8 cellular contexts compared by ENCODE assay signal in genomic region chr3:9731206-9732079, GRCh38. TPM values are rescaled to one million over a fixed set of nuclear protein-coding genes. Genes with fewer than 3 reads are reported as not detected.
DNase-seq lines count a peak whose midpoint lies in the region; ATAC-seq, FAIRE-seq and TF ChIP-seq lines count a peak whose summit lies in the region.

Gene BRPF1, plus strand, starts transcription at chr3:9731735. Its CDS starts 2,406 bp downstream, at chr3:9734141.

- H3K4me1 ChIP-seq in OCI-LY7 (ENCODE audit: insufficient read depth, low read length, poor library complexity, severe bottlenecking): peaks cover 28% of the 10 kb centered on the region
- peaks cover 55% of the 10 kb centered on the region for H3K4me1 ChIP-seq in mononuclear cell (ENCODE audit: insufficient read depth, low read length)

- TF ChIP-seq CTCF in D721Med (IDR thresholded peaks at IDR 0.05; ENCODE audit: insufficient read depth, missing control alignments): no peak
- TF ChIP-seq CTCF in OCI-LY7 (conservative IDR thresholded peaks at IDR 0.05; ENCODE audit: low read length): no peak

- CTCF ChIA-PET in OCI-LY7 (lab: Charles Lee; ENCODE audit: unreplicated experiment): interaction anchor here (0.7 kb wide), 1 partner anchor 228 kb away, joined by 4 read pairs; no protein-coding TSS in a partner anchor

- peak within 1 kb of the TSS; percentile 88 for H3K4me2 ChIP-seq in OCI-LY7 (ENCODE audit: low read length)

- H2AFZ ChIP-seq in OCI-LY7 (ENCODE audit: low read length): peak within 1 kb of the TSS; percentile 88; the same call in 1 of the 2 replicates

- peaks cover 23% of the 10 kb centered on the region for H3K79me2 ChIP-seq in OCI-LY7 (ENCODE audit: insufficient read depth, low read depth, low read length)

- H3K27me3 ChIP-seq in mononuclear cell (ENCODE audit: insufficient read depth, low read length): no peaks in the 10 kb centered on the region

- H3K4me3 ChIP-seq in OCI-LY7 (ENCODE audit: low read depth, low read length, poor library complexity, severe bottlenecking) (peak within 1 kb of the TSS; percentile 96), mononuclear cell (ENCODE audit: low read length) (peak within 1 kb of the TSS; percentile 83)

- no TSS peak for BruUV-seq in OCI-LY7 (replicated peaks; lab: Mats Ljungman, UMichigan)

- H3K9me3 ChIP-seq in OCI-LY7 (ENCODE audit: low read length) (no peaks in the 10 kb centered on the region), mononuclear cell (ENCODE audit: low read depth, low read length) (no peaks in the 10 kb centered on the region)

- ATAC-seq in GM21526 (IDR thresholded peaks at IDR 0.05; ENCODE audit: low FRiP score, unreplicated experiment): peak; percentile 92

- H4K20me1 ChIP-seq in OCI-LY7 (ENCODE audit: insufficient read depth, low read length): peaks cover 14% of the 10 kb centered on the region; the same call in 1 of the 2 replicates

- H3K9me2 ChIP-seq in OCI-LY7 (ENCODE audit: insufficient read depth, low read length): no peaks in the 10 kb centered on the region

- POLR2A ChIA-PET in OCI-LY7 (lab: Charles Lee): interaction anchor here (0.5 to 2.4 kb wide), 6 partner anchors 10 to 516 kb away, joined by 3 to 16 read pairs (median 6); partner anchors contain the start of genes ARPC4, OGG1 and TADA3

- DNase-seq in D721Med (ENCODE audit: insufficient read length, low spot score): peak; percentile 98
- DNase-seq in HuH-7.5 (ENCODE audit: low spot score): peak; percentile 99
- peak; percentile 98 for DNase-seq in OCI-LY7 (ENCODE audit: low spot score)
- peak; percentile 98 for DNase-seq in activated T-cell treated with anti-CD3 and anti-CD28 coated beads for 1 hour (ENCODE audit: low read depth)
- peak; percentile 98 for DNase-seq in epidermal melanocyte (ENCODE audit: insufficient read length, low spot score)
- peak; percentile 99 for DNase-seq in stimulated activated CD8-positive, alpha-beta memory T cell treated with anti-CD3 and anti-CD28 coated beads, Interleukin-4, amount 100 ng/mL, for 1 hour (ENCODE audit: low read depth in 2 of 2, low spot score in 1 of 2)

- no peak for FAIRE-seq in D721Med (lab: Jason Lieb, UNC)

- H3K36me3 ChIP-seq in OCI-LY7 (ENCODE audit: insufficient read depth, low read length): peaks cover 33% of the 10 kb centered on the region

- H3K27ac ChIP-seq in OCI-LY7 (ENCODE audit: low read depth, low read length, poor library complexity, severe bottlenecking): peak within 1 kb of the TSS; percentile 60

- intact Hi-C loops in OCI-LY7 (cut with micrococcal nuclease; ENCODE audit: unreplicated experiment): loop anchor here (1.0 to 5.0 kb wide), 4 partner anchors 19 to 334 kb away; partner anchors contain the start of genes ARPC4, MTMR14, SETD5 and TADA3

RNA-seq across cellular contexts. Expression of gene BRPF1, which starts in this region (rescaled TPM):
- total RNA-seq in OCI-LY7 (2014; rRNA removed; shearing (Covaris generic)): 29.2 and 31.9 TPM in 2 replicates
- 31.5 and 35.5 TPM in 2 replicates for total RNA-seq in OCI-LY7 (2022)
- 40.9 TPM for total RNA-seq in mononuclear cell

Comparison
In these comparisons a context has a peak if more than half of its experiments do, and no peak if none do; other contexts are left out.
1. Peak in every context shown above with its lines: DNase-seq, ATAC-seq, H3K4me3 ChIP-seq and H3K27ac ChIP-seq.